ENCODE assay signal across 1 cellular context in genomic region chr4:704971-705277, GRCh38.
A peak's percentile ranks its signal among the peaks of the same experiment; 100 is the strongest.
TF ChIP-seq lines count a peak whose summit lies in the region.

No MANE protein-coding gene starts in this region.

TF ChIP-seq in HepG2, 621 proteins besides CTCF, POLR2A, EP300 and RAD21:
- TF ChIP-seq SAP130 (CRISPR knock-in tag; IDR thresholded peaks at IDR 0.05; ENCODE audit: low read depth) (no peak), SIN3A (IDR thresholded peaks at IDR 0.05; ENCODE audit: borderline replicate concordance, low read depth, low read length) (0 out of 2 replicates have a peak, but pooled peaks have one; percentile 2), MEIS1 (CRISPR knock-in tag; IDR thresholded peaks at IDR 0.05; ENCODE audit: borderline replicate concordance) (no peak), HMGXB4 (CRISPR knock-in tag; IDR thresholded peaks at IDR 0.05; ENCODE audit: borderline replicate concordance in 1 of 2, low read depth in 1 of 2) (no peak), ZBTB7B (CRISPR knock-in tag; IDR thresholded peaks at IDR 0.05) (no peak), PCBP2 (optimal IDR thresholded peaks at IDR 0.05; ENCODE audit: low read depth, low read length, poor library complexity, severe bottlenecking) (peak; percentile 100)
